Comparison of ENCODE assay signal across 14 cellular contexts in genomic region chr13:58239774-58240268, GRCh38.
DNase-seq lines count a peak whose midpoint lies in the region; ATAC-seq and TF ChIP-seq lines count a peak whose summit lies in the region.
"Had no signal": no experiment of that assay in that cellular context is flagged by ENCODE, and none has a peak within 500 bp of the region (broad histone marks: within the 10 kb centered on the region; RNA-seq: fewer than 3 reads in every experiment).

No MANE protein-coding gene starts in this region.

- H2BK15ac ChIP-seq in neuronal stem cell (ENCODE audit: low read length) = no peak overlapping the region

- H3K79me2 ChIP-seq in GM23338 (replicated peaks; ENCODE audit: insufficient read depth) = no peaks in the 10 kb centered on the region

- H3K27me3 Mint-ChIP-seq in GM23338 (ENCODE audit: insufficient read depth, low read depth, poor library complexity) = no peaks in the 10 kb centered on the region
- no peaks in the 10 kb centered on the region for H3K27me3 Mint-ChIP-seq in activated naive CD4-positive, alpha-beta T cell treated with anti-CD3 and anti-CD28 coated beads for 36 hours (ENCODE audit: low read depth)
- H3K27me3 Mint-ChIP-seq: CD8-positive, alpha-beta memory T cell had no signal

- H4K20me1 ChIP-seq in GM23338 (replicated peaks; ENCODE audit: insufficient read depth) = no peaks in the 10 kb centered on the region

- H2BK5ac ChIP-seq in neuronal stem cell (ENCODE audit: low read length) = no peak overlapping the region

- no peak for DNase-seq in GM23338 (ENCODE audit: low spot score)
- peak; percentile 1 for DNase-seq in cerebellar cortex (ENCODE audit: low spot score)
- DNase-seq in left cardiac atrium = no peak
- DNase-seq in neuronal stem cell (ENCODE audit: low spot score) = no peak
- DNase-seq in glomerular visceral epithelial cell (ENCODE audit: extremely low spot score) = no peak
- no peak for DNase-seq in SK-N-DZ (ENCODE audit: low spot score)
- no peak for DNase-seq in activated naive CD4-positive, alpha-beta T cell treated with anti-CD3 and anti-CD28 coated beads for 36 hours
- DNase-seq: Caco-2; CD8-positive, alpha-beta memory T cell; DND-41; GM23248; H9; IMR-90 had no signal

- no peak overlapping the region for H2BK120ac ChIP-seq in neuronal stem cell (ENCODE audit: low read depth, low read length)

- H3K14ac ChIP-seq in neuronal stem cell (ENCODE audit: low read length) = no peak overlapping the region

- H3K27ac ChIP-seq in GM23338 (ENCODE audit: low read depth) = no peak overlapping the region
- no peak overlapping the region for H3K27ac ChIP-seq in neuronal stem cell (replicated peaks; ENCODE audit: low read length)
- H3K27ac ChIP-seq: GM23248 had no signal

- no peaks in the 10 kb centered on the region for H3K79me1 ChIP-seq in neuronal stem cell (ENCODE audit: low read depth, low read length)

- no peak overlapping the region for H3K4me3 Mint-ChIP-seq in GM23338
- H3K4me3 Mint-ChIP-seq in activated naive CD4-positive, alpha-beta T cell treated with anti-CD3 and anti-CD28 coated beads for 36 hours = no peak overlapping the region
- H3K4me3 Mint-ChIP-seq: CD14-positive monocyte; CD8-positive, alpha-beta memory T cell; H9 had no signal

- H3K9me3 ChIP-seq in neuronal stem cell (replicated peaks in 1 of 2; ENCODE audit: control insufficient read depth in 2 of 2, insufficient read depth in 1 of 2, low read depth in 1 of 2, low read length in 2 of 2) = peaks cover 0 to 3% of the 10 kb centered on the region in 2 donors
- H3K9me3 ChIP-seq: Caco-2 had no signal

- no CpG with 5 or more reads among the region's 9 CpGs for WGBS in neuronal stem cell (ENCODE audit: extremely low coverage in 2 of 2, insufficient read length in 2 of 2, insufficient replicate concordance in 1 of 2), 2 donors

- H3K36me3 ChIP-seq in GM23338 (ENCODE audit: insufficient read depth) = no peaks in the 10 kb centered on the region
- H3K36me3 ChIP-seq in neuronal stem cell (replicated peaks in 1 of 2; ENCODE audit: control insufficient read depth in 2 of 2, insufficient read depth in 2 of 2, low read length in 2 of 2) = no peaks in the 10 kb centered on the region

- CTCF ChIA-PET in activated naive CD4-positive, alpha-beta T cell treated with anti-CD3 and anti-CD28 coated beads for 36 hours (lab: Charles Lee) = no interaction called here

- peak overlapping the region; percentile 59 for H3K18ac ChIP-seq in neuronal stem cell (ENCODE audit: low read length)

- TF ChIP-seq CTCF in GM23338 (conservative IDR thresholded peaks at IDR 0.05; ENCODE audit: low read depth in 2 of 2) = no peak

- H3K4me1 ChIP-seq in GM23338 (ENCODE audit: insufficient read depth) = no peaks in the 10 kb centered on the region
- no peaks in the 10 kb centered on the region for H3K4me1 ChIP-seq in neuronal stem cell (ENCODE audit: control insufficient read depth in 2 of 2, insufficient read depth in 1 of 2, low read depth in 1 of 2, low read length in 2 of 2)
- H3K4me1 ChIP-seq: Caco-2 had no signal

- H3K4me2 ChIP-seq in GM23338 (no peak overlapping the region), neuronal stem cell (ENCODE audit: insufficient read depth, low read length, poor library complexity, severe bottlenecking) (no peak overlapping the region)

- no peaks in the 10 kb centered on the region; the same call in 1 of the 2 replicates for H3K9me2 ChIP-seq in GM23338 (ENCODE audit: insufficient read depth)

- peaks cover 9% of the 10 kb centered on the region; the same call in 1 of the 3 replicates for H3K9me3 Mint-ChIP-seq in GM23338
- peaks cover 9% of the 10 kb centered on the region for H3K9me3 Mint-ChIP-seq in activated naive CD4-positive, alpha-beta T cell treated with anti-CD3 and anti-CD28 coated beads for 36 hours

- ATAC-seq in GM23338 = no peak
- ATAC-seq in left cardiac atrium = peak; percentile 46 to 70

- peak overlapping the region; percentile 73 for H4K91ac ChIP-seq in neuronal stem cell (ENCODE audit: low read depth, low read length, poor library complexity)

- H3F3A ChIP-seq in GM23338 (replicated peaks; ENCODE audit: low read depth) = no peaks in the 10 kb centered on the region

- H3K4me3 ChIP-seq in GM23338 (no peak overlapping the region), neuronal stem cell (ENCODE audit: low read length in 2 of 2) (no peak overlapping the region)
- H3K4me3 ChIP-seq: GM23248 had no signal

- H4K8ac ChIP-seq in neuronal stem cell (ENCODE audit: low read depth, low read length) = peak overlapping the region; percentile 75

- H3K4me1 Mint-ChIP-seq in GM23338 = no peaks in the 10 kb centered on the region; the same call in 2 of the 3 replicates
- no peaks in the 10 kb centered on the region for H3K4me1 Mint-ChIP-seq in activated naive CD4-positive, alpha-beta T cell treated with anti-CD3 and anti-CD28 coated beads for 36 hours (ENCODE audit: low read depth)
- H3K4me1 Mint-ChIP-seq: CD14-positive monocyte; CD8-positive, alpha-beta memory T cell; H9 had no signal

- H2AFZ ChIP-seq in GM23338 = peak overlapping the region; percentile 96; the same call in 1 of the 2 replicates
- peak overlapping the region; percentile 39 for H2AFZ ChIP-seq in neuronal stem cell (ENCODE audit: low read length)
- H2AFZ ChIP-seq: GM23248 had no signal

- intact Hi-C loops in left cardiac atrium (cut with DNase I) = no loop called here
- intact Hi-C loops in activated naive CD4-positive, alpha-beta T cell treated with anti-CD3 and anti-CD28 coated beads for 36 hours (cut with micrococcal nuclease) = no loop called here

- no peak overlapping the region for H2AK5ac ChIP-seq in neuronal stem cell (ENCODE audit: low read depth, low read length)

- no peak overlapping the region for H3K27ac Mint-ChIP-seq in GM23338
- H3K27ac Mint-ChIP-seq in activated naive CD4-positive, alpha-beta T cell treated with anti-CD3 and anti-CD28 coated beads for 36 hours = no peak overlapping the region
- H3K27ac Mint-ChIP-seq: CD14-positive monocyte; CD8-positive, alpha-beta memory T cell had no signal

- no peak overlapping the region for H2BK12ac ChIP-seq in neuronal stem cell (ENCODE audit: low read length)

- no peak overlapping the region for H3K4ac ChIP-seq in neuronal stem cell (ENCODE audit: low read length)

- no peak overlapping the region for H3K9ac ChIP-seq in neuronal stem cell (ENCODE audit: low read depth, low read length, poor library complexity)
- H3K9ac ChIP-seq: GM23248 had no signal

- H3K36me3 Mint-ChIP-seq in GM23338 (ENCODE audit: low read depth) = no peaks in the 10 kb centered on the region
- no peaks in the 10 kb centered on the region for H3K36me3 Mint-ChIP-seq in activated naive CD4-positive, alpha-beta T cell treated with anti-CD3 and anti-CD28 coated beads for 36 hours (ENCODE audit: low read depth)
- H3K36me3 Mint-ChIP-seq: CD14-positive monocyte; CD8-positive, alpha-beta memory T cell had no signal

- no peak overlapping the region for H3K23ac ChIP-seq in neuronal stem cell (ENCODE audit: low read depth, low read length, poor library complexity)

- H3K27me3 ChIP-seq in GM23338 (ENCODE audit: insufficient read depth) = no peaks in the 10 kb centered on the region
- no peaks in the 10 kb centered on the region for H3K27me3 ChIP-seq in neuronal stem cell (ENCODE audit: control insufficient read depth in 3 of 3, insufficient read depth in 3 of 3, low read depth in 1 of 3, low read length in 3 of 3)

TF ChIP-seq in GM23338, 12 proteins besides CTCF, POLR2A, EP300 and RAD21 (continues in another document):
- TF ChIP-seq EZH2 (IDR thresholded peaks at IDR 0.05; ENCODE audit: low read depth, unreplicated experiment) (no peak), JUNB (IDR thresholded peaks at IDR 0.05; ENCODE audit: unreplicated experiment) (no peak), ZNF114 (CRISPR knock-in tag; IDR thresholded peaks at IDR 0.05) (no peak), POLR2AphosphoS5 (IDR thresholded peaks at IDR 0.05; ENCODE audit: low read depth) (no peak), STAT1 (IDR thresholded peaks at IDR 0.05; ENCODE audit: unreplicated experiment) (no peak), EZH2phosphoT487 (IDR thresholded peaks at IDR 0.05; ENCODE audit: unreplicated experiment) (no peak), NANOG (IDR thresholded peaks at IDR 0.05; ENCODE audit: borderline replicate concordance) (no peak)
